Comparison of ENCODE assay signal across 28 cellular contexts in genomic region chr3:34362910-34363309, GRCh38.
"Had no signal": no experiment of that assay in that cellular context is flagged by ENCODE, and none has a peak within 500 bp of the region (broad histone marks: within the 10 kb centered on the region; RNA-seq: fewer than 3 reads in every experiment).

No MANE protein-coding gene starts in this region.

- H3K4me1 Mint-ChIP-seq: activated CD4-positive, alpha-beta memory T cell treated with anti-CD3 and anti-CD28 coated beads, Interleukin-2, amount 10 ng/mL, durations not matched to agents 7 days and 5 days had no signal

- H3K27me3 ChIP-seq: brain microvascular endothelial cell had no signal

- H3K36me3 ChIP-seq: brain microvascular endothelial cell had no signal

- H3K27ac ChIP-seq: brain microvascular endothelial cell, epithelial cell of prostate had no signal

- H3K27me3 Mint-ChIP-seq: activated CD4-positive, alpha-beta memory T cell treated with anti-CD3 and anti-CD28 coated beads, Interleukin-2, amount 10 ng/mL, durations not matched to agents 7 days and 5 days; activated CD4-positive, alpha-beta T cell treated with anti-CD3 and anti-CD28 coated beads, Interleukin-2, amount 10 ng/mL, durations not matched to agents 7 days and 5 days; activated naive CD8-positive, alpha-beta T cell; activated T-cell treated with anti-CD3 and anti-CD28 coated beads, Interleukin-2, amount 50 U/mL, for 24 hours; T-cell had no signal

- ATAC-seq: activated T-cell treated with anti-CD3 and anti-CD28 coated beads, Interleukin-2, amount 50 U/mL, for 72 hours; effector memory CD8-positive, alpha-beta T cell; T-cell had no signal

- H3K36me3 Mint-ChIP-seq: activated naive CD8-positive, alpha-beta T cell; T-cell had no signal

- H3K9me3 Mint-ChIP-seq: activated CD4-positive, alpha-beta memory T cell treated with anti-CD3 and anti-CD28 coated beads, Interleukin-2, amount 10 ng/mL, durations not matched to agents 7 days and 5 days; activated CD4-positive, alpha-beta T cell treated with anti-CD3 and anti-CD28 coated beads, Interleukin-2, amount 10 ng/mL, durations not matched to agents 7 days and 5 days; activated T-cell treated with anti-CD3 and anti-CD28 coated beads, Interleukin-2, amount 50 U/mL, for 24 hours; activated T-cell treated with anti-CD3 and anti-CD28 coated beads, Interleukin-2, amount 50 U/mL, for 72 hours; effector memory CD8-positive, alpha-beta T cell; T-cell; T-helper 1 cell treated with Interleukin-12 subunit alpha and Interleukin-12 subunit beta and Interleukin-4 antibody, amounts not matched to agents 30 μg/mL and 1 μg/mL, for 36 hours had no signal

- H3K27ac Mint-ChIP-seq: activated CD4-positive, alpha-beta memory T cell treated with anti-CD3 and anti-CD28 coated beads, Interleukin-2, amount 10 ng/mL, durations not matched to agents 7 days and 5 days; activated CD4-positive, alpha-beta T cell treated with anti-CD3 and anti-CD28 coated beads, Interleukin-2, amount 10 ng/mL, durations not matched to agents 7 days and 5 days; activated naive CD8-positive, alpha-beta T cell; activated T-cell treated with anti-CD3 and anti-CD28 coated beads, Interleukin-2, amount 50 U/mL, for 24 hours; activated T-cell treated with anti-CD3 and anti-CD28 coated beads, Interleukin-2, amount 50 U/mL, for 72 hours; effector memory CD8-positive, alpha-beta T cell; T-cell; T-helper 1 cell treated with Interleukin-12 subunit alpha and Interleukin-12 subunit beta and Interleukin-4 antibody, amounts not matched to agents 30 μg/mL and 1 μg/mL, for 36 hours had no signal

- H3K4me3 Mint-ChIP-seq: activated CD4-positive, alpha-beta memory T cell treated with anti-CD3 and anti-CD28 coated beads, Interleukin-2, amount 10 ng/mL, durations not matched to agents 7 days and 5 days; activated CD4-positive, alpha-beta T cell treated with anti-CD3 and anti-CD28 coated beads, Interleukin-2, amount 10 ng/mL, durations not matched to agents 7 days and 5 days; activated naive CD8-positive, alpha-beta T cell; activated T-cell treated with anti-CD3 and anti-CD28 coated beads, Interleukin-2, amount 50 U/mL, for 24 hours; activated T-cell treated with anti-CD3 and anti-CD28 coated beads, Interleukin-2, amount 50 U/mL, for 72 hours; effector memory CD8-positive, alpha-beta T cell; T-cell; T-helper 1 cell treated with Interleukin-12 subunit alpha and Interleukin-12 subunit beta and Interleukin-4 antibody, amounts not matched to agents 30 μg/mL and 1 μg/mL, for 36 hours had no signal

- DNase-seq: activated CD4-positive, alpha-beta memory T cell treated with anti-CD3 and anti-CD28 coated beads, Interleukin-2, amount 10 ng/mL, durations not matched to agents 7 days and 5 days; activated CD4-positive, alpha-beta T cell treated with anti-CD3 and anti-CD28 coated beads for 1 hour; activated CD4-positive, alpha-beta T cell treated with anti-CD3 and anti-CD28 coated beads for 4 hours; activated CD4-positive, alpha-beta T cell treated with anti-CD3 and anti-CD28 coated beads, Interleukin-2, amount 10 ng/mL, durations not matched to agents 7 days and 5 days; activated CD4-positive, alpha-beta T cell treated with anti-CD3 and anti-CD28 coated beads, Interleukin-2, amount 50 U/mL, for 4 hours; activated CD4-positive, CD25-positive, alpha-beta regulatory T cell; activated CD8-positive, alpha-beta memory T cell treated with anti-CD3 and anti-CD28 coated beads, Interleukin-2, amount 50 U/mL, for 48 hours; activated gamma-delta T cell; activated naive CD4-positive, alpha-beta T cell; activated naive CD4-positive, alpha-beta T cell treated with anti-CD3 and anti-CD28 coated beads, Interleukin-2, amount 50 U/mL, for 16 hours; activated T-cell treated with anti-CD3 and anti-CD28 coated beads for 4 hours; activated T-cell treated with anti-CD3 and anti-CD28 coated beads, Interleukin-2, amount 50 U/mL, for 24 hours; activated T-cell treated with anti-CD3 and anti-CD28 coated beads, Interleukin-2, amount 50 U/mL, for 72 hours; amniotic stem cell; anterior cingulate cortex; brain microvascular endothelial cell; caudate nucleus; cortex of kidney; dermis blood vessel endothelial cell; effector CD4-positive, alpha-beta T cell; effector memory CD8-positive, alpha-beta T cell; foreskin fibroblast; head of caudate nucleus; T-cell; T-helper 9 cell had no signal
